In the genomic region with DNA sequence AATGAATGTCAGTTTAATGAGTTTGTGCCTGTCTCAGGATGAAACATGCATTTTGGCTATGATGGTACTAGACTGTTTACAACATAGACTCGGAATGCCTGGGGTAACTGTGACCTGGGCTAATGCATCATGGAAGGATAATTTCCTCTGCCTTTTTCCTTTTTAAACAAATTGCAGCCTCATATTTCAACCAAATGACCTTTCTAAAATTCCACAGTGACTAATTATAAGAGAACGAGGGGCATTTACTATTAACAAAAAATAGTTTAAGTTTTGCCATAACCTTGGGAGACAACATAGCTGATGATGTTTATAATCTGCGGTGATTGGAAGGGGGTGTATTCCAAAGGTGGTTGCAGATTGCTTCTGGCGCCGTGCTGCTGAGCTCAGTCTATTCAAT, we compare ENCODE assay signal across 18 cellular contexts.
DNase-seq lines count a peak whose midpoint lies in the region; FAIRE-seq and TF ChIP-seq lines count a peak whose summit lies in the region.
"Had no signal": no experiment of that assay in that cellular context is flagged by ENCODE, and none has a peak within 500 bp of the region (broad histone marks: within the 10 kb centered on the region; RNA-seq: fewer than 3 reads in every experiment).

No MANE protein-coding gene starts in this region.

- H3K27ac ChIP-seq in astrocyte (ENCODE audit: low read depth, low read length) = no peak overlapping the region
- H3K27ac ChIP-seq: A549; BLaER1 treated with 17β-estradiol and CSF1 and Interleukin-3, amounts not matched to agents 10 nM and 100 nM; Peyer's patch had no signal

- H3K27ac Mint-ChIP-seq in astrocyte (ENCODE audit: unreplicated experiment) = no peak overlapping the region
- no peak overlapping the region for H3K27ac Mint-ChIP-seq in activated CD4-positive, alpha-beta T cell treated with anti-CD3 and anti-CD28 coated beads, Interleukin-2, amount 10 ng/mL, durations not matched to agents 7 days and 5 days
- H3K27ac Mint-ChIP-seq: GM23338 had no signal

- POLR2A ChIA-PET in activated CD4-positive, alpha-beta T cell treated with anti-CD3 and anti-CD28 coated beads, Interleukin-2, amount 10 ng/mL, durations not matched to agents 7 days and 5 days (lab: Charles Lee) = no interaction called here

- no peaks in the 10 kb centered on the region for H4K20me1 ChIP-seq in astrocyte (ENCODE audit: insufficient read depth, low read length)
- H4K20me1 ChIP-seq: BLaER1 treated with 17β-estradiol and CSF1 and Interleukin-3, amounts not matched to agents 10 nM and 100 nM had no signal

- peak; percentile 41 for FAIRE-seq in astrocyte (lab: Jason Lieb, UNC)
- no peak for FAIRE-seq in RCC 7860 (lab: Jason Lieb, UNC)
- FAIRE-seq: A549, GM12878 had no signal

- H3K36me3 Mint-ChIP-seq in astrocyte (ENCODE audit: low read depth, unreplicated experiment) = no peaks in the 10 kb centered on the region
- no peaks in the 10 kb centered on the region for H3K36me3 Mint-ChIP-seq in activated CD4-positive, alpha-beta T cell treated with anti-CD3 and anti-CD28 coated beads, Interleukin-2, amount 10 ng/mL, durations not matched to agents 7 days and 5 days (ENCODE audit: low read depth)

- H3K27me3 ChIP-seq in astrocyte (ENCODE audit: insufficient read depth, low read length) = no peaks in the 10 kb centered on the region
- H3K27me3 ChIP-seq: BLaER1 treated with 17β-estradiol and CSF1 and Interleukin-3, amounts not matched to agents 10 nM and 100 nM; Peyer's patch had no signal

- no peak overlapping the region for H3K4me3 ChIP-seq in astrocyte (ENCODE audit: insufficient read depth, low read depth, low read length)
- H3K4me3 ChIP-seq: A549; BLaER1 treated with 17β-estradiol and CSF1 and Interleukin-3, amounts not matched to agents 10 nM and 100 nM; GM12878; GM23338; Peyer's patch had no signal

- H3K4me1 ChIP-seq in astrocyte (ENCODE audit: insufficient read depth, low read length) = no peaks in the 10 kb centered on the region
- H3K4me1 ChIP-seq: A549; BLaER1 treated with 17β-estradiol and CSF1 and Interleukin-3, amounts not matched to agents 10 nM and 100 nM; Peyer's patch had no signal

- no peaks in the 10 kb centered on the region for H3K36me3 ChIP-seq in astrocyte (ENCODE audit: insufficient read depth, low read length)
- H3K36me3 ChIP-seq: BLaER1 treated with 17β-estradiol and CSF1 and Interleukin-3, amounts not matched to agents 10 nM and 100 nM; Peyer's patch had no signal

- H3K9me3 ChIP-seq in astrocyte (ENCODE audit: insufficient read depth, low read depth, low read length) = no peaks in the 10 kb centered on the region
- H3K9me3 ChIP-seq: A549; BLaER1 treated with 17β-estradiol and CSF1 and Interleukin-3, amounts not matched to agents 10 nM and 100 nM; Peyer's patch had no signal

- no peak overlapping the region for H3K4me3 Mint-ChIP-seq in astrocyte (ENCODE audit: unreplicated experiment)
- H3K4me3 Mint-ChIP-seq in activated CD4-positive, alpha-beta T cell treated with anti-CD3 and anti-CD28 coated beads, Interleukin-2, amount 10 ng/mL, durations not matched to agents 7 days and 5 days = no peak overlapping the region
- H3K4me3 Mint-ChIP-seq: GM23338 had no signal

- TF ChIP-seq CTCF in astrocyte (IDR thresholded peaks at IDR 0.05; ENCODE audit: insufficient read depth, low read depth, low read length) = no peak

- H3K9me3 Mint-ChIP-seq in astrocyte (ENCODE audit: unreplicated experiment) = no peaks in the 10 kb centered on the region
- no peaks in the 10 kb centered on the region for H3K9me3 Mint-ChIP-seq in activated CD4-positive, alpha-beta T cell treated with anti-CD3 and anti-CD28 coated beads, Interleukin-2, amount 10 ng/mL, durations not matched to agents 7 days and 5 days
- H3K9me3 Mint-ChIP-seq: GM23338 had no signal

- H3K4me2 ChIP-seq in astrocyte (ENCODE audit: low read length) = no peak overlapping the region
- H3K4me2 ChIP-seq: A549; BLaER1 treated with 17β-estradiol and CSF1 and Interleukin-3, amounts not matched to agents 10 nM and 100 nM; GM23338 had no signal

- no peak overlapping the region for H3K9ac ChIP-seq in astrocyte (ENCODE audit: low read length)
- H3K9ac ChIP-seq: BLaER1 treated with 17β-estradiol and CSF1 and Interleukin-3, amounts not matched to agents 10 nM and 100 nM had no signal

- H3K79me2 ChIP-seq in astrocyte (ENCODE audit: insufficient read depth, low read length) = no peaks in the 10 kb centered on the region

- no peaks in the 10 kb centered on the region for H3K27me3 Mint-ChIP-seq in astrocyte (ENCODE audit: low read depth, unreplicated experiment)
- H3K27me3 Mint-ChIP-seq in activated CD4-positive, alpha-beta T cell treated with anti-CD3 and anti-CD28 coated beads, Interleukin-2, amount 10 ng/mL, durations not matched to agents 7 days and 5 days = no peaks in the 10 kb centered on the region

- H2AFZ ChIP-seq in astrocyte (ENCODE audit: low read depth, low read length) = no peak overlapping the region
- H2AFZ ChIP-seq: GM23338 had no signal

- H3K4me1 Mint-ChIP-seq in astrocyte (ENCODE audit: low read depth, unreplicated experiment) = no peaks in the 10 kb centered on the region
- no peaks in the 10 kb centered on the region for H3K4me1 Mint-ChIP-seq in activated CD4-positive, alpha-beta T cell treated with anti-CD3 and anti-CD28 coated beads, Interleukin-2, amount 10 ng/mL, durations not matched to agents 7 days and 5 days
- H3K4me1 Mint-ChIP-seq: GM23338 had no signal

- CTCF ChIA-PET in activated CD4-positive, alpha-beta T cell treated with anti-CD3 and anti-CD28 coated beads, Interleukin-2, amount 10 ng/mL, durations not matched to agents 7 days and 5 days (lab: Charles Lee) = no interaction called here

- DNase-seq in AG08396 (ENCODE audit: low spot score) = peak; percentile 63
- DNase-seq in H4 (ENCODE audit: low spot score) = peak; percentile 10
- DNase-seq in astrocyte (ENCODE audit: low read depth) = peak; percentile 77
- DNase-seq in iris pigment epithelial cell (ENCODE audit: low read depth) = peak; percentile 73
- DNase-seq in 8988T = no peak
- DNase-seq in RCC 7860 (ENCODE audit: low spot score) = no peak
- DNase-seq in activated CD4-positive, alpha-beta T cell treated with anti-CD3 and anti-CD28 coated beads, Interleukin-2, amount 10 ng/mL, durations not matched to agents 7 days and 5 days = no peak
- no peak for DNase-seq in HuH-7.5 (ENCODE audit: low spot score)
- DNase-seq: MV-4-11, NCI-H1436 treated with DMSO at 0.1 percent for 48 hours, NCI-H2081, NCI-H524, Peyer's patch, SHP77 had no signal

Comparison
In these comparisons a context has a peak if more than half of its experiments do, and no peak if none do; other contexts are left out.
1. DNase-seq: peak in AG08396 (single experiment), H4 (single experiment), astrocyte (single experiment) and iris pigment epithelial cell (single experiment); none in 8988T (single experiment), RCC 7860 (single experiment), activated CD4-positive, alpha-beta T cell treated with anti-CD3 and anti-CD28 coated beads, Interleukin-2, amount 10 ng/mL, durations not matched to agents 7 days and 5 days (single experiment) and HuH-7.5 (single experiment).